8 cellular contexts compared by ENCODE assay signal in genomic region chr15:100880139-100880896, GRCh38. TPM values are rescaled to one million over a fixed set of nuclear protein-coding genes. Genes with fewer than 3 reads are reported as not detected.
DNase-seq lines count a peak whose midpoint lies in the region; ATAC-seq and TF ChIP-seq lines count a peak whose summit lies in the region.

No MANE protein-coding gene starts in this region.

- CTCF ChIA-PET in HCT116 (lab: Charles Lee), result interaction anchor here (0.8 kb wide), 1 partner anchor 128 kb away, joined by 4 read pairs; no protein-coding TSS in a partner anchor

- in situ Hi-C loops in KBM-7 (cut with MboI; ENCODE audit: low pct_unique_long_range_greater_than_20kb, low sequenced_read_pairs), result no loop called here

- peak overlapping the region; percentile 90 for H3K9ac ChIP-seq in HCT116 (ENCODE audit: low read length)

- POLR2A ChIA-PET in HCT116 (lab: Charles Lee), result interaction anchor here (0.6 to 1.6 kb wide), 2 partner anchors 122 to 278 kb away, joined by 3 read pairs; partner anchors contain the start of genes ASB7 and LINS1

- H3K4me3 Mint-ChIP-seq in activated naive CD8-positive, alpha-beta T cell treated with anti-CD3 and anti-CD28 coated beads, Interleukin-2, amount 50 U/mL, for 24 hours, result peak overlapping the region; percentile 40

- H3K27me3 Mint-ChIP-seq in activated naive CD8-positive, alpha-beta T cell treated with anti-CD3 and anti-CD28 coated beads, Interleukin-2, amount 50 U/mL, for 24 hours, result peaks cover 76% of the 10 kb centered on the region

- H3K9me3 Mint-ChIP-seq in activated naive CD8-positive, alpha-beta T cell treated with anti-CD3 and anti-CD28 coated beads, Interleukin-2, amount 50 U/mL, for 24 hours, result no peaks in the 10 kb centered on the region

- peak overlapping the region; percentile 89 for H3K4me2 ChIP-seq in HCT116 (ENCODE audit: low read length)

- RAD21 ChIA-PET in HCT116 (lab: Charles Lee; ENCODE audit: low non-redundant PET in 1 of 2, low total read pairs in 2 of 2, uncharacterized antibody in 2 of 2, unreplicated experiment in 2 of 2), result no interaction called here

- intact Hi-C loops in HCT116 (cut with micrococcal nuclease), result no loop called here

- peaks cover 8% of the 10 kb centered on the region for H3K4me1 Mint-ChIP-seq in activated naive CD8-positive, alpha-beta T cell treated with anti-CD3 and anti-CD28 coated beads, Interleukin-2, amount 50 U/mL, for 24 hours

- no peaks in the 10 kb centered on the region for H3K9me2 ChIP-seq in HCT116 (ENCODE audit: insufficient read depth)

- ATAC-seq in HCT116, result peak; percentile 13
- no peak for ATAC-seq in activated naive CD8-positive, alpha-beta T cell treated with anti-CD3 and anti-CD28 coated beads, Interleukin-2, amount 50 U/mL, for 24 hours
- ATAC-seq in HG02610 (IDR thresholded peaks at IDR 0.05; ENCODE audit: unreplicated experiment), result no peak

- H3K4me3 ChIP-seq in HCT116 (replicated peaks in 1 of 2; ENCODE audit: low read depth in 1 of 2, low read length in 2 of 2) (peak overlapping the region; percentile 77 to 89), iPS-11a (ENCODE audit: low read depth, low read length) (peak overlapping the region; percentile 55), skin epidermis (peak overlapping the region; percentile 27 to 51 (median 42))

- no peak overlapping the region for H2AFZ ChIP-seq in HCT116 (ENCODE audit: low read depth, low read length, poor library complexity, severe bottlenecking)

- no peak for TF ChIP-seq RAD21 in HCT116 (IDR thresholded peaks at IDR 0.05; ENCODE audit: low read depth)

- peak overlapping the region; percentile 73 for H3K27ac ChIP-seq in HCT116 (ENCODE audit: low read depth, low read length)
- H3K27ac ChIP-seq in skin epidermis, result peak overlapping the region in 1 of 21 experiments; percentile 3

- no peak for TF ChIP-seq CTCF in HCT116 (IDR thresholded peaks at IDR 0.05 in 2 of 3, conservative IDR thresholded peaks at IDR 0.05 in 1 of 3; ENCODE audit: borderline replicate concordance in 1 of 3, insufficient read depth in 1 of 3, low read depth in 2 of 3, low read length in 2 of 3)

- no peak overlapping the region for H3K27ac Mint-ChIP-seq in activated naive CD8-positive, alpha-beta T cell treated with anti-CD3 and anti-CD28 coated beads, Interleukin-2, amount 50 U/mL, for 24 hours

- no peaks in the 10 kb centered on the region for H3K9me3 ChIP-seq in HCT116 (ENCODE audit: control insufficient read depth in 1 of 2, insufficient read depth in 1 of 2, low read depth in 1 of 2, low read length in 2 of 2)

- peaks cover 35% of the 10 kb centered on the region for H4K20me1 ChIP-seq in HCT116 (ENCODE audit: insufficient read depth)

- BruUV-seq in HCT116 (replicated peaks; lab: Mats Ljungman, UMichigan), result no TSS peak

- H3K27me3 ChIP-seq in HCT116 (ENCODE audit: insufficient read depth, low read length), result no peaks in the 10 kb centered on the region

- H3K4me1 ChIP-seq in HCT116 (ENCODE audit: control insufficient read depth in 1 of 2, insufficient read depth in 2 of 2, low read length in 2 of 2), result peaks cover 28 to 57% of the 10 kb centered on the region in 2 experiments

- TF ChIP-seq POLR2A in HCT116 (IDR thresholded peaks at IDR 0.05; ENCODE audit: borderline replicate concordance, extremely low read depth, insufficient read depth, insufficient read length), result no peak

- H3K79me2 ChIP-seq in HCT116 (ENCODE audit: insufficient read depth, low read length), result peaks cover 68% of the 10 kb centered on the region

- peaks cover 2 to 36% of the 10 kb centered on the region in 2 experiments; a peak in 1 of 4 replicates for H3K36me3 ChIP-seq in HCT116 (ENCODE audit: control insufficient read depth in 1 of 2, insufficient read depth in 2 of 2, low read length in 2 of 2)

- no peak for DNase-seq in HCT116 (ENCODE audit: low read depth, low spot score)
- DNase-seq in activated naive CD8-positive, alpha-beta T cell treated with anti-CD3 and anti-CD28 coated beads, Interleukin-2, amount 50 U/mL, for 24 hours, result no peak
- no peak for DNase-seq in AG08395 (ENCODE audit: low spot score)
- DNase-seq in globus pallidus (ENCODE audit: low spot score), result no peak
- no peak for DNase-seq in KBM-7

- H3K36me3 Mint-ChIP-seq in activated naive CD8-positive, alpha-beta T cell treated with anti-CD3 and anti-CD28 coated beads, Interleukin-2, amount 50 U/mL, for 24 hours (ENCODE audit: low read depth), result no peaks in the 10 kb centered on the region

TF ChIP-seq in HCT116, 20 proteins besides CTCF, POLR2A, EP300 and RAD21:
- TF ChIP-seq ATF3 (IDR thresholded peaks at IDR 0.05), result no peak
- TF ChIP-seq MAX (IDR thresholded peaks at IDR 0.05), result no peak
- TF ChIP-seq EGR1 (IDR thresholded peaks at IDR 0.05; ENCODE audit: low read depth), result no peak
- TF ChIP-seq CEBPB (IDR thresholded peaks at IDR 0.05; ENCODE audit: low read depth), result no peak
- peak; percentile 36 for TF ChIP-seq ZFX (IDR thresholded peaks at IDR 0.05)
- peak; percentile 9 for TF ChIP-seq TCF7L2 (IDR thresholded peaks at IDR 0.05; ENCODE audit: borderline replicate concordance, extremely low read depth, insufficient read depth, insufficient read length)
- TF ChIP-seq YY1 (IDR thresholded peaks at IDR 0.05; ENCODE audit: extremely low read depth, insufficient replicate concordance, low read depth, low read length), result no peak
- TF ChIP-seq EZH2 (IDR thresholded peaks at IDR 0.05), result no peak
- no peak for TF ChIP-seq POLR2AphosphoS5 (IDR thresholded peaks at IDR 0.05; ENCODE audit: low read depth, low read length)
- no peak for TF ChIP-seq FOSL1 (IDR thresholded peaks at IDR 0.05; ENCODE audit: low read depth)

RNA-seq across cellular contexts. Expression of gene ALDH1A3, which starts 0.7 kb away (rescaled TPM):
- 248 TPM for total RNA-seq in HCT116 (2021; ENCODE audit: unreplicated experiment)
- 117 and 120 TPM in 2 replicates for polyA plus RNA-seq in HCT116 (2012)

RNA-seq across cellular contexts. Expression of gene LRRK1, which starts 38.8 kb away (rescaled TPM):
- 21.6 TPM for total RNA-seq in HCT116 (2021; ENCODE audit: unreplicated experiment)
- polyA plus RNA-seq in HCT116 (2012), result 9.4 and 10.4 TPM in 2 replicates
